ENCODE assay signal across 23 cellular contexts in genomic region chr4:107624024-107624423, GRCh38.
DNase-seq lines count a peak whose midpoint lies in the region; ATAC-seq, FAIRE-seq and TF ChIP-seq lines count a peak whose summit lies in the region.
"Had no signal": no experiment of that assay in that cellular context is flagged by ENCODE, and none has a peak within 500 bp of the region (broad histone marks: within the 10 kb centered on the region; RNA-seq: fewer than 3 reads in every experiment).

No MANE protein-coding gene starts in this region.

- TF ChIP-seq RAD21 in HepG2 (CRISPR knock-in tag; IDR thresholded peaks at IDR 0.05) (no peak), K562 (CRISPR knock-in tag; conservative IDR thresholded peaks at IDR 0.05 in 1 of 2, IDR thresholded peaks at IDR 0.05 in 1 of 2) (no peak)

- no peaks in the 10 kb centered on the region for H4K20me1 ChIP-seq in HepG2 (ENCODE audit: insufficient read depth, low read length)
- H4K20me1 ChIP-seq in K562 (replicated peaks; ENCODE audit: control insufficient read depth, insufficient read depth, low read length): no peaks in the 10 kb centered on the region

- TF ChIP-seq POLR2A in HepG2 (IDR thresholded peaks at IDR 0.05; ENCODE audit: insufficient read depth in 1 of 2, low read depth in 2 of 2, low read length in 2 of 2) (no peak), right lobe of liver (IDR thresholded peaks at IDR 0.05) (no peak), K562 (conservative IDR thresholded peaks at IDR 0.05) (no peak)

- TF ChIP-seq EP300 in HepG2 (IDR thresholded peaks at IDR 0.05; ENCODE audit: low read depth in 2 of 2, low read length in 2 of 2) (no peak), HepG2 (CRISPR knock-in tag; IDR thresholded peaks at IDR 0.05; ENCODE audit: borderline replicate concordance) (no peak), K562 (IDR thresholded peaks at IDR 0.05; ENCODE audit: low read length) (no peak)

- no peak for FAIRE-seq in HepG2 (lab: Jason Lieb, UNC)
- no peak for FAIRE-seq in K562 (lab: Jason Lieb, UNC)
- FAIRE-seq: GM12878, GM18507, H54 had no signal

- no peak for DNase-seq in HepG2 (ENCODE audit: low spot score)
- DNase-seq in right lobe of liver: no peak
- no peak for DNase-seq in K562 (ENCODE audit: extremely low read depth in 1 of 4, low spot score in 3 of 4)
- peak; percentile 16 for DNase-seq in iris pigment epithelial cell (ENCODE audit: low read depth)
- no peak for DNase-seq in NCI-H1436 treated with DMSO at 0.1 percent for 48 hours (lab: John Stamatoyannopoulos, UW)
- DNase-seq in SJCRH30: no peak
- DNase-seq: ACHN; AML-193; BE2C; CD4-positive, alpha-beta T cell; CD8-positive, alpha-beta memory T cell; DMS 273 treated with DMSO at 0.1 percent for 48 hours; DMS79; EL; GDM1; GOT3; HFFc6 had no signal

- H3K27ac ChIP-seq in HepG2 (ENCODE audit: extremely low read length, insufficient read depth, low read length) (no peak overlapping the region), right lobe of liver (no peak overlapping the region), K562 (ENCODE audit: extremely low read depth, low read depth, low read length) (no peak overlapping the region), SJCRH30 (no peak overlapping the region)
- H3K27ac ChIP-seq: 22Rv1; BLaER1 treated with 17β-estradiol and CSF1 and Interleukin-3, amounts not matched to agents 10 nM and 100 nM had no signal

- 93% methylated on average over 2 of the region's 2 CpGs for WGBS in HepG2 (ENCODE audit: low lambda C conversion rate)
- WGBS in right lobe of liver (ENCODE audit: insufficient coverage, low coverage, low lambda C conversion rate, missing lambda C conversion rate): 95% methylated on average over 2 of the region's 2 CpGs
- WGBS in K562 (ENCODE audit: insufficient coverage, low coverage, missing lambda C conversion rate): 45% methylated on average over 2 of the region's 2 CpGs

- ATAC-seq in HepG2 (no peak), right lobe of liver (no peak), K562 (no peak)
- ATAC-seq: GM12878 had no signal

- no peaks in the 10 kb centered on the region for H3K9me3 ChIP-seq in HepG2 (ENCODE audit: low read length)
- H3K9me3 ChIP-seq in right lobe of liver: no peaks in the 10 kb centered on the region
- H3K9me3 ChIP-seq in K562 (replicated peaks; ENCODE audit: control insufficient read depth, insufficient read depth, low read depth, low read length): no peaks in the 10 kb centered on the region
- no peaks in the 10 kb centered on the region; the same call in 1 of the 2 replicates for H3K9me3 ChIP-seq in SJCRH30 (replicated peaks)
- H3K9me3 ChIP-seq: BE2C, HAP-1 had no signal

- no peak overlapping the region for H3K4me2 ChIP-seq in HepG2 (ENCODE audit: low read depth, low read length)
- H3K4me2 ChIP-seq in K562 (ENCODE audit: insufficient read depth, low read length): no peak overlapping the region
- H3K4me2 ChIP-seq: BLaER1 treated with 17β-estradiol and CSF1 and Interleukin-3, amounts not matched to agents 10 nM and 100 nM had no signal

- POLR2A ChIA-PET in HepG2 (lab: Yijun Ruan, JAX) (no interaction called here), K562 (lab: Yijun Ruan, JAX) (no interaction called here)

- no peak overlapping the region for H3K9ac ChIP-seq in HepG2 (ENCODE audit: insufficient read depth, low read depth, low read length)
- H3K9ac ChIP-seq in K562 (ENCODE audit: insufficient read depth in 1 of 2, low read depth in 2 of 2, low read length in 2 of 2): no peak overlapping the region
- H3K9ac ChIP-seq: BLaER1 treated with 17β-estradiol and CSF1 and Interleukin-3, amounts not matched to agents 10 nM and 100 nM had no signal

- intact Hi-C loops in HepG2 (cut with micrococcal nuclease; ENCODE audit: unreplicated experiment): loop anchor here (10.0 kb wide), 1 partner anchor 1469 kb away; no protein-coding TSS in a partner anchor
- intact Hi-C loops in right lobe of liver (cut with DNase I): no loop called here
- intact Hi-C loops in K562 (cut with micrococcal nuclease): no loop called here

- no TSS peak for BruUV-seq in HepG2 (replicated peaks; lab: Mats Ljungman, UMichigan)
- BruUV-seq in K562 (replicated peaks; lab: Mats Ljungman, UMichigan): no TSS peak

- CTCF ChIA-PET in HepG2 (lab: Yijun Ruan, JAX; ENCODE audit: low intra/inter-chr PET ratio, low total read pairs): no interaction called here
- CTCF ChIA-PET in K562 (lab: Yijun Ruan, JAX; ENCODE audit: low intra/inter-chr PET ratio): no interaction called here

- H3K9me1 ChIP-seq in K562 (ENCODE audit: control insufficient read depth, insufficient read depth, low read length): no peaks in the 10 kb centered on the region

- H3K79me2 ChIP-seq in HepG2 (ENCODE audit: insufficient read depth, low read length) (no peaks in the 10 kb centered on the region), K562 (ENCODE audit: control insufficient read depth, insufficient read depth, low read length) (no peaks in the 10 kb centered on the region)

- no peaks in the 10 kb centered on the region for H3K27me3 ChIP-seq in HepG2 (ENCODE audit: control insufficient read depth in 1 of 2, insufficient read depth in 2 of 2, low read length in 2 of 2)
- no peaks in the 10 kb centered on the region for H3K27me3 ChIP-seq in right lobe of liver
- no peaks in the 10 kb centered on the region for H3K27me3 ChIP-seq in K562 (ENCODE audit: control insufficient read depth in 2 of 2, insufficient read depth in 2 of 2, low read length in 2 of 2)
- H3K27me3 ChIP-seq in SJCRH30: no peaks in the 10 kb centered on the region
- H3K27me3 ChIP-seq: BE2C; BLaER1 treated with 17β-estradiol and CSF1 and Interleukin-3, amounts not matched to agents 10 nM and 100 nM had no signal

- H2AFZ ChIP-seq in HepG2 (ENCODE audit: low read length) (no peak overlapping the region), K562 (ENCODE audit: low read depth, low read length) (no peak overlapping the region)

- in situ Hi-C loops in HepG2 (cut with HindIII; ENCODE audit: extremely low pct_ligation_motif_present, low pct_unique_long_range_greater_than_20kb) (no loop called here), K562 (cut with MboI) (no loop called here)

- H3K4me1 ChIP-seq in HepG2 (ENCODE audit: insufficient read depth, low read length) (peaks cover 22% of the 10 kb centered on the region), right lobe of liver (no peaks in the 10 kb centered on the region), K562 (replicated peaks in 1 of 2; ENCODE audit: control insufficient read depth in 2 of 2, insufficient read depth in 2 of 2, low read length in 2 of 2) (peaks cover 0 to 4% of the 10 kb centered on the region in 2 experiments; a peak in 1 of 5 replicates), SJCRH30 (peaks cover 9% of the 10 kb centered on the region)
- H3K4me1 ChIP-seq: HAP-1 had no signal

- H3K4me3 ChIP-seq in HepG2 (replicated peaks in 1 of 3; ENCODE audit: insufficient read depth in 1 of 3, low read depth in 2 of 3, low read length in 3 of 3) (no peak overlapping the region), right lobe of liver (no peak overlapping the region), K562 (no peak overlapping the region), SJCRH30 (no peak overlapping the region)
- H3K4me3 ChIP-seq: BLaER1 treated with 17β-estradiol and CSF1 and Interleukin-3, amounts not matched to agents 10 nM and 100 nM; GM12878; HAP-1 had no signal

- H3K36me3 ChIP-seq in HepG2 (replicated peaks in 1 of 2; ENCODE audit: control insufficient read depth in 1 of 2, insufficient read depth in 2 of 2, low read length in 2 of 2) (peaks cover 0 to 1% of the 10 kb centered on the region in 2 experiments; a peak in 2 of 5 replicates), right lobe of liver (no peaks in the 10 kb centered on the region), K562 (ENCODE audit: control insufficient read depth, insufficient read depth, low read length) (no peaks in the 10 kb centered on the region; the same call in 2 of the 3 replicates), SJCRH30 (peaks cover 3% of the 10 kb centered on the region; the same call in 1 of the 2 replicates)
- H3K36me3 ChIP-seq: BE2C, HAP-1 had no signal

- TF ChIP-seq CTCF in HepG2 (CRISPR knock-in tag; IDR thresholded peaks at IDR 0.05): no peak
- TF ChIP-seq CTCF in right lobe of liver (IDR thresholded peaks at IDR 0.05): no peak
- TF ChIP-seq CTCF in K562 (IDR thresholded peaks at IDR 0.05 in 2 of 3, conservative IDR thresholded peaks at IDR 0.05 in 1 of 3; ENCODE audit: insufficient read depth in 2 of 3, low read depth in 1 of 3, low read length in 3 of 3): no peak

TF ChIP-seq in HepG2, 621 proteins besides CTCF, POLR2A, EP300 and RAD21 (continues in another document):
- TF ChIP-seq FOSL2 (CRISPR knock-in tag; IDR thresholded peaks at IDR 0.05) (no peak), ZNF280B (CRISPR knock-in tag; IDR thresholded peaks at IDR 0.05; ENCODE audit: borderline replicate concordance) (no peak), MAFK (conservative IDR thresholded peaks at IDR 0.05 in 1 of 2, IDR thresholded peaks at IDR 0.05 in 1 of 2; ENCODE audit: low read length in 2 of 2) (peak; percentile 68 to 82)

TF ChIP-seq in K562, 482 proteins besides CTCF, POLR2A, EP300 and RAD21:
- 0 out of 2 replicates have a peak, but pooled peaks have one; percentile 10 for TF ChIP-seq MAFK (IDR thresholded peaks at IDR 0.05; ENCODE audit: low read length)
- peak; percentile 28; the same call in 1 of the 2 replicates for TF ChIP-seq MAFF (IDR thresholded peaks at IDR 0.05; ENCODE audit: low read length)
- peak; percentile 62 for TF ChIP-seq C11orf30 (IDR thresholded peaks at IDR 0.05; ENCODE audit: low read depth)
- TF ChIP-seq ZNF316 (IDR thresholded peaks at IDR 0.05): peak; percentile 68
- TF ChIP-seq MAFG (tag; conservative IDR thresholded peaks at IDR 0.05): 0 out of 2 replicates have a peak, but pooled peaks have one; percentile 19
- TF ChIP-seq BCL6 (CRISPR knock-in tag; IDR thresholded peaks at IDR 0.05): no peak
- no peak for TF ChIP-seq NFE2L1 (tag; IDR thresholded peaks at IDR 0.05; ENCODE audit: borderline replicate concordance, low read depth)

Comparison
In these comparisons a context has a peak if more than half of its experiments do, and no peak if none do; other contexts are left out.
1. Of the 241 proteins assayed by ChIP-seq in both HepG2 and K562: peak only in HepG2: none; only in K562: MAFG; in both: MAFF and MAFK; in neither: 238.